1 cellular context compared by ENCODE assay signal in the genomic region with DNA sequence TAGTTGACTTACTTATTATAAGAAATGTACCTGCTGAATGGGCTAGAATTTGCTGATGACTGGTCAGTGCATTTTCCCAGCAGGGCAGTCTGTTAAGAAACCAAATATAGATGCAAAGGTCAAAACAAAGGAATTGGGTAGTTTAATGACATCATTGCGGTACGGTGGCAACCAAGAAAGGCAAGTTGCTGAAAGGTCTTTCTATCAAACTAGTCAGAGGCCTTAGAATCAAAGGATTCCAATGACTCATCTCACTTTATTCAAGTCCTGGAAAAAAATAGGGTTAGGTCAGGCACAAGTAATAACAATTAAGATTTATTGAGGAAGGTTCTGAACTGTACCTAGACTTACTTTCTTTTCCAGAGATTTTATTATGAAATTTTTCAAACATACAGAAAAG.
TF ChIP-seq lines count a peak whose summit lies in the region.

No MANE protein-coding gene starts in this region.

TF ChIP-seq in HCT116, 20 proteins besides CTCF, POLR2A, EP300 and RAD21 (continued from another document):
- TF ChIP-seq CEBPB (IDR thresholded peaks at IDR 0.05; ENCODE audit: low read depth) (0 out of 2 replicates have a peak, but pooled peaks have one; percentile 30), JUND (IDR thresholded peaks at IDR 0.05) (peak; percentile 38; the same call in 1 of the 2 replicates)
